Comparison of ENCODE assay signal across 1 cellular context in genomic region chr17:17300624-17301568, GRCh38.
TF ChIP-seq lines count a peak whose summit lies in the region.

No MANE protein-coding gene starts in this region.

TF ChIP-seq in endothelial cell of umbilical vein, 7 proteins besides CTCF, POLR2A, EP300 and RAD21 (continued from another document):
- no peak for TF ChIP-seq POLR2AphosphoS5 (IDR thresholded peaks at IDR 0.05; ENCODE audit: insufficient read depth, low read depth, low read length)
- TF ChIP-seq MYC (IDR thresholded peaks at IDR 0.05; ENCODE audit: low read depth, low read length), result no peak
- TF ChIP-seq GATA2 (IDR thresholded peaks at IDR 0.05; ENCODE audit: insufficient read depth, insufficient read length, low read depth, low read length), result no peak
